In the genomic region with DNA sequence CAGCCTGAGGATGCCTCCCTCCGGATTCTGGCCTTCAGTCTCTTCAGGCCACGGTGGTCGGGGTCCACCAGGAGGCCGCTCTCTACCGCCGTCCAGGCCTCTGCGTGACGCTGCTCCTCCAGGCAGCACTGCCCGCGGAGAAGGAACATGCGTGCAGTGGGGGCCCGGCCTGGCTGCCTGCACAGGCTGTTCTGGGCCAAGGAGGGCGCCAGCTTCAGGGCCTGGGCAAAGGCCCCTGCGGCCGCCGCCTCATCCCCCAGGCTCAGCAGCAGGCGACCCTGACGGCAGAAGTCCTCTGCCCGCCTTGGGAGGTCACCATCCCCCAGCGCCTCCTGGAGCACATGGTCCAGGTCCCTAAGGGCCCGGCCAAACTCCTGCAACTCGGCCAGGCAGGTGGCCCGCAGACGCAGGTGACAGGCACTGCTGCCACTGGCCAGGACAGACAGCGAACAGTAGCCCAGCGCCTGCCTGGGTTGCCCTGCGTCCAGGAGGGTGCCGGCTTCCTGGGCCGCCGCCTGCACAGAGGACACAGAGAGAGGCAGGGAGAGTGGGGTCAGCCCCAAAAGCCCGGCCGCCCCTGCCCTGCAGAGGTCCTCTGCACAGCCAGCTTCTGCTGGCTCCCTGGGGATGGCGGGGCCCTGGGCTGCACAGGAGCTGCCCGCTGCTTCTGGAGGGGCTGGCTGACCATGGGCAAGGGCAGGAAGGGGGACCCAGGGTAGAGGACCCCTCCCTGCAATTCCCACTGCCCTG, we compare ENCODE assay signal across 8 cellular contexts. TPM values are rescaled to one million over a fixed set of nuclear protein-coding genes. Genes with fewer than 3 reads are reported as not detected.
A peak's percentile ranks its signal among the peaks of the same experiment; 100 is the strongest.
DNase-seq lines count a peak whose midpoint lies in the region; ATAC-seq, FAIRE-seq and TF ChIP-seq lines count a peak whose summit lies in the region.

No MANE protein-coding gene starts in this region.

- no peak for TF ChIP-seq EP300 in stomach (IDR thresholded peaks at IDR 0.05)

- no peak for TF ChIP-seq POLR2A in stomach (IDR thresholded peaks at IDR 0.05)

- peak overlapping the region; percentile 82 for H3K4me3 Mint-ChIP-seq in activated CD4-positive, alpha-beta T cell treated with anti-CD3 and anti-CD28 coated beads, Interleukin-2, amount 10 ng/mL, durations not matched to agents 7 days and 5 days
- H3K4me3 Mint-ChIP-seq in activated CD8-positive, alpha-beta T cell treated with anti-CD3 and anti-CD28 coated beads, Interleukin-2, amount 10 ng/mL, durations not matched to agents 7 days and 5 days: peak overlapping the region; percentile 82

- no peaks in the 10 kb centered on the region for H3K36me3 ChIP-seq in stomach

- no peak for TF ChIP-seq CTCF in stomach (IDR thresholded peaks at IDR 0.05)

- peaks cover 0 to 12% (median 4%) of the 10 kb centered on the region in 3 donors for H3K27me3 ChIP-seq in stomach

- POLR2A ChIA-PET in activated CD4-positive, alpha-beta T cell treated with anti-CD3 and anti-CD28 coated beads, Interleukin-2, amount 10 ng/mL, durations not matched to agents 7 days and 5 days (lab: Charles Lee): no interaction called here
- POLR2A ChIA-PET in activated CD8-positive, alpha-beta T cell treated with anti-CD3 and anti-CD28 coated beads, Interleukin-2, amount 10 ng/mL, durations not matched to agents 7 days and 5 days (lab: Charles Lee): interaction anchor here (1.5 to 2.7 kb wide), 2 partner anchors 85 to 94 kb away, joined by 5 to 7 read pairs; partner anchors contain the start of gene TNFRSF14

- H3K27ac Mint-ChIP-seq in activated CD4-positive, alpha-beta T cell treated with anti-CD3 and anti-CD28 coated beads, Interleukin-2, amount 10 ng/mL, durations not matched to agents 7 days and 5 days: no peak overlapping the region
- H3K27ac Mint-ChIP-seq in activated CD8-positive, alpha-beta T cell treated with anti-CD3 and anti-CD28 coated beads, Interleukin-2, amount 10 ng/mL, durations not matched to agents 7 days and 5 days: peak overlapping the region; percentile 52

- DNase-seq in activated CD4-positive, alpha-beta T cell treated with anti-CD3 and anti-CD28 coated beads, Interleukin-2, amount 10 ng/mL, durations not matched to agents 7 days and 5 days: no peak
- DNase-seq in activated CD4-positive, alpha-beta T cell treated with anti-CD3 and anti-CD28 coated beads, Interleukin-2, amount 50 U/mL, for 1 hour: no peak
- DNase-seq in activated CD8-positive, alpha-beta T cell treated with anti-CD3 and anti-CD28 coated beads, Interleukin-2, amount 10 ng/mL, durations not matched to agents 7 days and 5 days: no peak
- DNase-seq in stomach (peak; percentile 24), GM19239 (ENCODE audit: insufficient read length, low spot score) (no peak)

- peaks cover 16% of the 10 kb centered on the region for H3K9me3 Mint-ChIP-seq in activated CD4-positive, alpha-beta T cell treated with anti-CD3 and anti-CD28 coated beads, Interleukin-2, amount 10 ng/mL, durations not matched to agents 7 days and 5 days
- H3K9me3 Mint-ChIP-seq in activated CD8-positive, alpha-beta T cell treated with anti-CD3 and anti-CD28 coated beads, Interleukin-2, amount 10 ng/mL, durations not matched to agents 7 days and 5 days (ENCODE audit: insufficient read depth): peaks cover 7% of the 10 kb centered on the region

- peaks cover 9% of the 10 kb centered on the region for H3K4me1 Mint-ChIP-seq in activated CD4-positive, alpha-beta T cell treated with anti-CD3 and anti-CD28 coated beads, Interleukin-2, amount 10 ng/mL, durations not matched to agents 7 days and 5 days
- peaks cover 13% of the 10 kb centered on the region for H3K4me1 Mint-ChIP-seq in activated CD8-positive, alpha-beta T cell treated with anti-CD3 and anti-CD28 coated beads, Interleukin-2, amount 10 ng/mL, durations not matched to agents 7 days and 5 days (ENCODE audit: low read depth)

- peaks cover 17 to 28% (median 26%) of the 10 kb centered on the region in 4 donors for H3K4me1 ChIP-seq in stomach

- intact Hi-C loops in stomach (cut with DNase I; ENCODE audit: low total_unique reads): loop anchor here (10.0 kb wide), 3 partner anchors 57 to 227 kb away; partner anchors contain the start of genes PEX10 and PRXL2B

- peak overlapping the region in 1 of 5 donors; percentile 90 for H3K27ac ChIP-seq in stomach

- H3K4me3 ChIP-seq in iPS-18c (ENCODE audit: insufficient read depth, low read depth, low read length) (peak overlapping the region; percentile 85), stomach (peak overlapping the region; percentile 72 to 98 (median 94))

- H3K9me3 ChIP-seq in iPS-18c (ENCODE audit: control insufficient read depth, insufficient read depth, low read length) (peaks cover 6% of the 10 kb centered on the region), stomach (peaks cover 3 to 18% (median 16%) of the 10 kb centered on the region in 4 donors)

- 87 to 97% (median 92%) methylated on average over 5 to 34 of the region's 34 CpGs for WGBS in stomach, 5 donors

- no peak for FAIRE-seq in GM19239 (lab: Jason Lieb, UNC)

- peaks cover 5% of the 10 kb centered on the region for H3K36me3 Mint-ChIP-seq in activated CD4-positive, alpha-beta T cell treated with anti-CD3 and anti-CD28 coated beads, Interleukin-2, amount 10 ng/mL, durations not matched to agents 7 days and 5 days (ENCODE audit: low read depth)
- peaks cover 2% of the 10 kb centered on the region for H3K36me3 Mint-ChIP-seq in activated CD8-positive, alpha-beta T cell treated with anti-CD3 and anti-CD28 coated beads, Interleukin-2, amount 10 ng/mL, durations not matched to agents 7 days and 5 days (ENCODE audit: low read depth)

- no peak for ATAC-seq in activated CD8-positive, alpha-beta T cell treated with anti-CD3 and anti-CD28 coated beads, Interleukin-2, amount 10 ng/mL, durations not matched to agents 7 days and 5 days
- ATAC-seq in HG02623 (IDR thresholded peaks at IDR 0.05; ENCODE audit: unreplicated experiment) (no peak), GM18858 (IDR thresholded peaks at IDR 0.05; ENCODE audit: unreplicated experiment) (no peak)

- CTCF ChIA-PET in activated CD4-positive, alpha-beta T cell treated with anti-CD3 and anti-CD28 coated beads, Interleukin-2, amount 10 ng/mL, durations not matched to agents 7 days and 5 days (lab: Charles Lee): interaction anchor here (0.9 kb wide), 1 partner anchor 35 kb away, joined by 3 read pairs; no protein-coding TSS in a partner anchor
- CTCF ChIA-PET in activated CD8-positive, alpha-beta T cell treated with anti-CD3 and anti-CD28 coated beads, Interleukin-2, amount 10 ng/mL, durations not matched to agents 7 days and 5 days (lab: Charles Lee): no interaction called here

- H3K27me3 Mint-ChIP-seq in activated CD4-positive, alpha-beta T cell treated with anti-CD3 and anti-CD28 coated beads, Interleukin-2, amount 10 ng/mL, durations not matched to agents 7 days and 5 days: no peaks in the 10 kb centered on the region
- no peaks in the 10 kb centered on the region for H3K27me3 Mint-ChIP-seq in activated CD8-positive, alpha-beta T cell treated with anti-CD3 and anti-CD28 coated beads, Interleukin-2, amount 10 ng/mL, durations not matched to agents 7 days and 5 days (ENCODE audit: low read depth)

RNA-seq across cellular contexts. Expression of gene MMEL1, which starts 8.7 kb away (rescaled TPM):
- total RNA-seq in activated CD4-positive, alpha-beta T cell treated with anti-CD3 and anti-CD28 coated beads, Interleukin-2, amount 10 ng/mL, durations not matched to agents 7 days and 5 days: 1 to 10 TPM; 2.9 to 3.5 TPM
- 1 to 10 TPM; 3.7 to 4.0 TPM for total RNA-seq in activated CD8-positive, alpha-beta T cell treated with anti-CD3 and anti-CD28 coated beads, Interleukin-2, amount 10 ng/mL, durations not matched to agents 7 days and 5 days
- total RNA-seq in stomach: 100 to 1,000 TPM in 1 of 5 donors, 10 to 100 TPM in 1, 1 to 10 TPM in 3; 1.3 to 190 (median 4.5) TPM
- 10 to 100 TPM; 20.5 to 27.3 (median 26.7) TPM for polyA plus RNA-seq in stomach

RNA-seq across cellular contexts. Expression of gene PRXL2B, which starts 55.0 kb away (rescaled TPM):
- total RNA-seq in activated CD4-positive, alpha-beta T cell treated with anti-CD3 and anti-CD28 coated beads, Interleukin-2, amount 10 ng/mL, durations not matched to agents 7 days and 5 days: 10 to 100 TPM; 25.2 to 33.3 TPM
- total RNA-seq in activated CD8-positive, alpha-beta T cell treated with anti-CD3 and anti-CD28 coated beads, Interleukin-2, amount 10 ng/mL, durations not matched to agents 7 days and 5 days: 10 to 100 TPM; 35.6 to 40.6 TPM
- 100 to 1,000 TPM in 1 of 5 donors, 10 to 100 TPM in 3, 1 to 10 TPM in 1; 8.5 to 668 (median 21.0) TPM for total RNA-seq in stomach
- polyA plus RNA-seq in stomach: 10 to 100 TPM; 18.9 to 23.8 (median 20.9) TPM
